Comparison of ENCODE assay signal across 9 cellular contexts in the genomic region with DNA sequence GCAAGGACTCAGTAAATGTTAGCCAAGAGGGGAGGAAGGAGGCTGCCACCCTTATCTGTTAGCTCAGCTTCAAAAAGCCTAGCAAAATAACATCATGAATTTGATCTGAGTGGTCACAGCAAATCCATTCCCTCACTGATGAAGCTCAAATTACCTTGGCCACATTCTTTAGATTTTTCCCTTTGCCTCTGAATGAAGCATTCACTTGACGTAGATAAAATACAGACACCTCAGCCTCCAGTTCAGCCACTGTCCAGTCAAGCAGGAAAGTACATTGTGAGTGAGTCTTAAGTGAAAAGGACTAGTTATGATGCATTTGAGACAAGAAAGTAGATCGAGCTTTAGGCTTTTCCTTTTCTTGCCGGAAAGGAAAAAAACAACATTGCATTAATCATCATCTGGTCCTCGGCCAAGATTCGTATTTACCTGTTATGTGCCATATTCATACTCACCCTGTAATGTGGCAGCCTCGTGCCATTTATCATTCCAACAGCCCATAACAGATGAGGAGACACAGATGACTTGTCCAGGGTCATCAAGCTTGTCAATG.
DNase-seq lines count a peak whose midpoint lies in the region; TF ChIP-seq lines count a peak whose summit lies in the region.
"Had no signal": no experiment of that assay in that cellular context is flagged by ENCODE, and none has a peak within 500 bp of the region (broad histone marks: within the 10 kb centered on the region; RNA-seq: fewer than 3 reads in every experiment).

No MANE protein-coding gene starts in this region.

- H3K27ac Mint-ChIP-seq in MCF 10A (ENCODE audit: low read depth, unreplicated experiment), result peak overlapping the region; percentile 66

- no peak overlapping the region for H2AFZ ChIP-seq in mesenchymal stem cell (ENCODE audit: low read depth, low read length)
- H2AFZ ChIP-seq in OCI-LY7 (ENCODE audit: low read length), result no peak overlapping the region

- no peak overlapping the region for H3K18ac ChIP-seq in mesenchymal stem cell (ENCODE audit: low read depth in 1 of 2, low read length in 2 of 2)

- no peak overlapping the region for H2BK5ac ChIP-seq in mesenchymal stem cell (ENCODE audit: low read depth, low read length, poor library complexity, severe bottlenecking)

- peak; percentile 52 for DNase-seq in AG04449 (ENCODE audit: low read depth, low spot score)
- peak; percentile 88 for DNase-seq in MCF 10A (ENCODE audit: unreplicated experiment)
- no peak for DNase-seq in mesenchymal stem cell
- no peak for DNase-seq in NCI-H524 (lab: John Stamatoyannopoulos, UW)
- DNase-seq in AG20443 (ENCODE audit: low spot score), result no peak
- DNase-seq in OCI-LY7 (ENCODE audit: low spot score), result no peak
- DNase-seq in activated effector memory CD4-positive, alpha-beta T cell treated with anti-CD3 and anti-CD28 coated beads, Interleukin-2, amount 50 U/mL, for 16 hours, result no peak

- H3K4me3 ChIP-seq in AG04449 (ENCODE audit: low read depth, low read length) (no peak overlapping the region), mesenchymal stem cell (ENCODE audit: insufficient read depth in 1 of 2, low read depth in 1 of 2, low read length in 2 of 2) (no peak overlapping the region), OCI-LY7 (ENCODE audit: low read depth, low read length, poor library complexity, severe bottlenecking) (no peak overlapping the region)

- H3K4me1 ChIP-seq in mesenchymal stem cell (ENCODE audit: control insufficient read depth, insufficient read depth, low read depth, low read length) (peaks cover 25% of the 10 kb centered on the region), OCI-LY7 (ENCODE audit: insufficient read depth, low read length, poor library complexity, severe bottlenecking) (peaks cover 21% of the 10 kb centered on the region)

- H3K27me3 Mint-ChIP-seq in MCF 10A (ENCODE audit: insufficient read depth, unreplicated experiment), result no peaks in the 10 kb centered on the region

- BruUV-seq in MCF 10A (replicated peaks; lab: Mats Ljungman, UMichigan) (no TSS peak), OCI-LY7 (replicated peaks; lab: Mats Ljungman, UMichigan) (no TSS peak)

- H3K9me3 ChIP-seq in KOPT-K1 (ENCODE audit: insufficient read depth, low read length, poor library complexity, severe bottlenecking) (no peaks in the 10 kb centered on the region), mesenchymal stem cell (ENCODE audit: control insufficient read depth, low read length) (no peaks in the 10 kb centered on the region), OCI-LY7 (ENCODE audit: low read length) (no peaks in the 10 kb centered on the region; the same call in 1 of the 2 replicates)

- intact Hi-C loops in MCF 10A (cut with micrococcal nuclease) (no loop called here), OCI-LY7 (cut with micrococcal nuclease; ENCODE audit: unreplicated experiment) (no loop called here)

- no peak overlapping the region for H3K23ac ChIP-seq in mesenchymal stem cell (ENCODE audit: low read length in 2 of 2)

- H3K36me3 ChIP-seq in KOPT-K1 (ENCODE audit: insufficient read depth, low read length) (peaks cover 3% of the 10 kb centered on the region), mesenchymal stem cell (ENCODE audit: control insufficient read depth in 1 of 2, insufficient read depth in 2 of 2, low read depth in 1 of 2, low read length in 2 of 2) (no peaks in the 10 kb centered on the region), OCI-LY7 (ENCODE audit: insufficient read depth, low read length) (peaks cover 15% of the 10 kb centered on the region; the same call in 1 of the 2 replicates)

- WGBS in mesenchymal stem cell, result 59% methylated on average over 5 of the region's 6 CpGs

- H2BK15ac ChIP-seq in mesenchymal stem cell (ENCODE audit: low read depth, poor library complexity, severe bottlenecking), result no peak overlapping the region

- POLR2A ChIA-PET in AG04449 (lab: Yijun Ruan, JAX) (interaction anchor here (1.0 to 1.4 kb wide), 7 partner anchors 16 to 52 kb away, joined by 3 to 8 read pairs (median 4); no protein-coding TSS in a partner anchor), MCF 10A (lab: Yijun Ruan, JAX) (interaction anchor here (0.6 to 3.8 kb wide), 15 partner anchors 10 to 1074 kb away, joined by 3 to 30 read pairs (median 4); a partner anchor contains a TSS), OCI-LY7 (lab: Charles Lee) (interaction anchor here (0.8 to 2.0 kb wide), 5 partner anchors 9 to 839 kb away, joined by 3 to 6 read pairs (median 4); no protein-coding TSS in a partner anchor)

- H3K4ac ChIP-seq in mesenchymal stem cell (ENCODE audit: low read depth in 1 of 2, low read length in 2 of 2), result peak overlapping the region in 1 of 2 experiments; percentile 47

- no peak overlapping the region for H3K4me2 ChIP-seq in mesenchymal stem cell (ENCODE audit: low read length, poor library complexity, severe bottlenecking)
- H3K4me2 ChIP-seq in OCI-LY7 (ENCODE audit: low read length), result no peak overlapping the region

- H2BK12ac ChIP-seq in mesenchymal stem cell (ENCODE audit: low read length in 2 of 2), result peak overlapping the region in 1 of 2 experiments; percentile 54

- TF ChIP-seq CTCF in AG04449 (IDR thresholded peaks at IDR 0.05; ENCODE audit: insufficient read depth, low read length, missing control alignments), result no peak
- no peak for TF ChIP-seq CTCF in MCF 10A (IDR thresholded peaks at IDR 0.05; ENCODE audit: unreplicated experiment)
- no peak for TF ChIP-seq CTCF in OCI-LY7 (conservative IDR thresholded peaks at IDR 0.05; ENCODE audit: low read length)

- H4K91ac ChIP-seq in mesenchymal stem cell (ENCODE audit: low read length), result no peak overlapping the region

- H3K36me3 Mint-ChIP-seq in MCF 10A (ENCODE audit: insufficient read depth, unreplicated experiment), result peaks cover 6% of the 10 kb centered on the region

- no peaks in the 10 kb centered on the region for H3K9me2 ChIP-seq in OCI-LY7 (ENCODE audit: insufficient read depth, low read length)

- H3K4me3 Mint-ChIP-seq in MCF 10A (ENCODE audit: unreplicated experiment), result peak overlapping the region; percentile 50
- H3K4me3 Mint-ChIP-seq: neural crest cell had no signal

- no peak overlapping the region for H3K9ac ChIP-seq in mesenchymal stem cell (ENCODE audit: low read length)

- H3K27ac ChIP-seq in KOPT-K1 (ENCODE audit: low read depth, low read length, poor library complexity, severe bottlenecking) (peak overlapping the region; percentile 97), mesenchymal stem cell (ENCODE audit: low read length, poor library complexity, severe bottlenecking) (peak overlapping the region; percentile 97), OCI-LY7 (ENCODE audit: low read depth, low read length, poor library complexity, severe bottlenecking) (no peak overlapping the region)

- peaks cover 36% of the 10 kb centered on the region for H3K79me1 ChIP-seq in mesenchymal stem cell (replicated peaks; ENCODE audit: low read length, poor library complexity, severe bottlenecking)

- no peak overlapping the region for H3K14ac ChIP-seq in mesenchymal stem cell (ENCODE audit: low read length in 2 of 2)

- H2BK120ac ChIP-seq in mesenchymal stem cell (ENCODE audit: low read depth, low read length), result no peak overlapping the region

- H3K9me3 Mint-ChIP-seq in MCF 10A (ENCODE audit: unreplicated experiment), result no peaks in the 10 kb centered on the region
- H3K9me3 Mint-ChIP-seq: neural crest cell had no signal

- CTCF ChIA-PET in AG04449 (lab: Yijun Ruan, JAX), result interaction anchor here (0.8 to 2.4 kb wide), 4 partner anchors 13 to 237 kb away, joined by 3 to 6 read pairs (median 5); no protein-coding TSS in a partner anchor
- CTCF ChIA-PET in MCF 10A (lab: Yijun Ruan, JAX), result interaction anchor here (0.5 to 1.7 kb wide), 8 partner anchors 13 to 860 kb away, joined by 3 to 6 read pairs (median 4); no protein-coding TSS in a partner anchor
- CTCF ChIA-PET in OCI-LY7 (lab: Charles Lee; ENCODE audit: unreplicated experiment), result no interaction called here

- no peaks in the 10 kb centered on the region for H4K20me1 ChIP-seq in OCI-LY7 (ENCODE audit: insufficient read depth, low read length)

- H3K4me1 Mint-ChIP-seq in MCF 10A (ENCODE audit: insufficient read depth, unreplicated experiment), result peaks cover 41% of the 10 kb centered on the region

- peak overlapping the region; percentile 23 for H2AK5ac ChIP-seq in mesenchymal stem cell (ENCODE audit: low read length, severe bottlenecking)

- no peaks in the 10 kb centered on the region for H3K27me3 ChIP-seq in mesenchymal stem cell (ENCODE audit: control insufficient read depth in 1 of 2, insufficient read depth in 1 of 2, low read length in 2 of 2)

- no peak overlapping the region for H4K8ac ChIP-seq in mesenchymal stem cell (ENCODE audit: low read length)

- no peaks in the 10 kb centered on the region for H3K79me2 ChIP-seq in OCI-LY7 (ENCODE audit: insufficient read depth, low read depth, low read length)

Comparison
In these comparisons a context has a peak if more than half of its experiments do, and no peak if none do; other contexts are left out.
1. DNase-seq: peak in AG04449 (single experiment) and MCF 10A (single experiment); none in mesenchymal stem cell (single experiment), NCI-H524 (0 of 2), AG20443 (single experiment), OCI-LY7 (single experiment) and activated effector memory CD4-positive, alpha-beta T cell treated with anti-CD3 and anti-CD28 coated beads, Interleukin-2, amount 50 U/mL, for 16 hours (single experiment).